ENCODE assay signal across 1 cellular context in genomic region chr18:58118510-58118909, GRCh38.
TF ChIP-seq lines count a peak whose summit lies in the region.

No MANE protein-coding gene starts in this region.

TF ChIP-seq in liver, 16 proteins besides CTCF, POLR2A, EP300 and RAD21 (continued from another document):
- TF ChIP-seq ZBTB33 (IDR thresholded peaks at IDR 0.05) (no peak), GABPA (IDR thresholded peaks at IDR 0.05 in 1 of 2, conservative IDR thresholded peaks at IDR 0.05 in 1 of 2) (no peak), FOXA2 (IDR thresholded peaks at IDR 0.05) (no peak), YY1 (IDR thresholded peaks at IDR 0.05) (no peak), SP1 (IDR thresholded peaks at IDR 0.05) (no peak), EGR1 (IDR thresholded peaks at IDR 0.05; ENCODE audit: low read depth in 2 of 2) (no peak)
